In the genomic region with DNA sequence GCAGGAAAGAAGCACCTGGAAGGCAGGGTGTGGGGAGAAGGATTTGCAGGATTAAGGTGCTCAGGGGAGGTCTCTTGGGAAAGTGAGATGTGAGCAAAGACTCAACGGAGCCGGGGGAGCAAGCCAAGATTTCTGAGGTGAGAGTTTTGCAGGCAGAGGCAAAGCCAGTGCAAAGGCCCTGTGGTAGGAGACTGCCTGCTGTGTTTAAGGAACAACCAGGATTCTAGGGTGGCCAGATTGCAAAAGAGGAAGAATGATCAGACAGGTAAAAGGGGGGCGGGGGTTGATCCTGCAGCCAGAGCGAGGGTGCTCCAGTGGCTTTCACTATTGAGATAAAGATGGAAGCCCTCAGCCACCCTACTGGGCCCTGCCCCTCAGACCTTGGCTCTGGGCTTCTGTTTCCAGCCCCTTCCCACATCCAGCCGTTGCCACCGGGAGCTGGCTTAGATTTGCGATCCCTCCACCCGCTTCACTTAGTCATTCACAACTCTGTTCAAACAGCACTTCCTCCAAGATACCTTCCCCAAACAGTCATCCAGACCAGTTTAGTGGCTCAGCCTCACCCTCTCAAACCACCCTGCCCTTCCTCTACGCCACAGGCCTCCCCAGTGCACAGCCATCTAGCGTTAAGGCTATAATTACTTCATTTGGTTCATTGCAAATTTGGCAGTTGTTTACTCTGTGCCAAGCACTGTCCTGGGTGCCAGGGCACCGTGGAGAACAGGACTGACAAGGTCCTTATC, we compare ENCODE assay signal across 19 cellular contexts. TPM values are rescaled to one million over a fixed set of nuclear protein-coding genes. Genes with fewer than 3 reads are reported as not detected.
DNase-seq lines count a peak whose midpoint lies in the region; ATAC-seq, FAIRE-seq and TF ChIP-seq lines count a peak whose summit lies in the region.
"Had no signal": no experiment of that assay in that cellular context is flagged by ENCODE, and none has a peak within 500 bp of the region (broad histone marks: within the 10 kb centered on the region; RNA-seq: fewer than 3 reads in every experiment).

No MANE protein-coding gene starts in this region.

- TF ChIP-seq CTCF in CD14-positive monocyte (IDR thresholded peaks at IDR 0.05) = no peak
- no peak for TF ChIP-seq CTCF in HL-60 (IDR thresholded peaks at IDR 0.05; ENCODE audit: insufficient read depth, low read length)
- TF ChIP-seq CTCF in PC-9 (conservative IDR thresholded peaks at IDR 0.05) = no peak

- intact Hi-C loops in CD14-positive monocyte (cut with micrococcal nuclease) (no loop called here), PC-9 (cut with micrococcal nuclease; ENCODE audit: unreplicated experiment) (no loop called here)

- no peak overlapping the region for H3K4me3 ChIP-seq in HL-60 (replicated peaks; ENCODE audit: insufficient read depth, low read length)
- H3K4me3 ChIP-seq in PC-9 = no peak overlapping the region
- H3K4me3 ChIP-seq: body of pancreas, testis had no signal

- peak; percentile 61 for DNase-seq in CD14-positive monocyte (ENCODE audit: low spot score)
- peak in 1 of 2 experiments; percentile 74 for DNase-seq in HL-60 (ENCODE audit: low read depth in 1 of 2, low spot score in 1 of 2)
- DNase-seq in PC-9 = peak in 1 of 2 experiments; percentile 76
- no peak for DNase-seq in urothelium cell line (ENCODE audit: low spot score)
- DNase-seq in activated T-cell treated with anti-CD3 and anti-CD28 coated beads, Interleukin-2, amount 50 U/mL, for 48 hours = no peak
- no peak for DNase-seq in H54 (ENCODE audit: insufficient read length, low spot score)
- DNase-seq: activated CD4-positive, CD25-positive, alpha-beta regulatory T cell treated with anti-CD3 and anti-CD28 coated beads, Interleukin-2, amount 50 U/mL, for 72 hours; activated naive CD4-positive, alpha-beta T cell treated with anti-CD3 and anti-CD28 coated beads, Interleukin-2, amount 50 U/mL, for 16 hours; body of pancreas; C1 segment of cervical spinal cord; dermis blood vessel endothelial cell; NCI-H1092 treated with DMSO at 0.1 percent for 48 hours; NCI-H2171; testis had no signal

- peaks cover 9% of the 10 kb centered on the region; the same call in 1 of the 2 replicates for H3K4me1 ChIP-seq in PC-9 (replicated peaks; ENCODE audit: insufficient read depth)
- H3K4me1 ChIP-seq: body of pancreas, testis had no signal

- H4K20me1 ChIP-seq in PC-9 (ENCODE audit: insufficient read depth) = no peaks in the 10 kb centered on the region

- H3K4me1 Mint-ChIP-seq in CD14-positive monocyte = peaks cover 15% of the 10 kb centered on the region

- no peaks in the 10 kb centered on the region for H3K79me2 ChIP-seq in PC-9 (ENCODE audit: low read depth)

- H3K36me3 Mint-ChIP-seq in CD14-positive monocyte = peaks cover 0 to 6% of the 10 kb centered on the region in 2 donors

- peaks cover 0 to 3% (median 0%) of the 10 kb centered on the region in 7 donors for H3K9me3 Mint-ChIP-seq in CD14-positive monocyte

- H3K27me3 ChIP-seq in HL-60 (ENCODE audit: insufficient read depth, poor library complexity, severe bottlenecking) (no peaks in the 10 kb centered on the region), PC-9 (ENCODE audit: insufficient read depth, low read depth) (no peaks in the 10 kb centered on the region)
- H3K27me3 ChIP-seq: body of pancreas, neutrophil, testis had no signal

- no peaks in the 10 kb centered on the region for H3K36me3 ChIP-seq in PC-9 (ENCODE audit: low read depth)
- H3K36me3 ChIP-seq: neutrophil had no signal

- no peak for FAIRE-seq in urothelium cell line (lab: Jason Lieb, UNC)
- FAIRE-seq in H54 (lab: Jason Lieb, UNC) = no peak
- FAIRE-seq: GM12892, keratinocyte had no signal

- H3K27me3 Mint-ChIP-seq in CD14-positive monocyte (ENCODE audit: low read depth in 3 of 3) = peaks cover 1 to 5% (median 4%) of the 10 kb centered on the region in 3 donors

- peak overlapping the region; percentile 38 for H3K27ac ChIP-seq in HL-60 (replicated peaks)
- H3K27ac ChIP-seq in PC-9 = peak overlapping the region; percentile 64
- H3K27ac ChIP-seq: body of pancreas, neutrophil, testis had no signal

- peak overlapping the region; percentile 34; the same call in 1 of the 2 replicates for H3K4me2 ChIP-seq in PC-9

- H3K4me3 Mint-ChIP-seq in CD14-positive monocyte = peak overlapping the region in 1 of 2 donors; percentile 53

- H3K9me3 ChIP-seq in PC-9 (ENCODE audit: insufficient read depth, low read depth) = no peaks in the 10 kb centered on the region
- H3K9me3 ChIP-seq: body of pancreas, neutrophil, testis had no signal

- CTCF ChIA-PET in PC-9 (lab: Charles Lee) = no interaction called here

- POLR2A ChIA-PET in PC-9 (lab: Charles Lee; ENCODE audit: unreplicated experiment) = no interaction called here

- BruUV-seq in PC-9 (replicated peaks; lab: Mats Ljungman, UMichigan) = no TSS peak

- no peak for TF ChIP-seq POLR2A in H54 (IDR thresholded peaks at IDR 0.05; ENCODE audit: low read depth, low read length)

- H3K9me2 ChIP-seq in PC-9 (ENCODE audit: insufficient read depth) = no peaks in the 10 kb centered on the region

- peak overlapping the region in 4 of 7 donors; percentile 22 to 63 (median 43) for H3K27ac Mint-ChIP-seq in CD14-positive monocyte

- H3F3A ChIP-seq in PC-9 (ENCODE audit: insufficient read depth, low read depth) = no peaks in the 10 kb centered on the region; the same call in 1 of the 2 replicates

- no peak overlapping the region for H2AFZ ChIP-seq in PC-9

- ATAC-seq in esophagus mucosa (peak; percentile 95), HG03342 (IDR thresholded peaks at IDR 0.05; ENCODE audit: unreplicated experiment) (no peak)
- ATAC-seq: body of pancreas had no signal

RNA-seq across cellular contexts. Expression of a gene that starts 23.3 kb away (rescaled TPM):
- 1 to 10 TPM; 1.1 to 2.6 TPM for polyA plus RNA-seq in CD14-positive monocyte
- 0.68 and 1.5 TPM in 2 replicates for total RNA-seq in PC-9 (2021)
- total RNA-seq in esophagus mucosa = 16.2 TPM
